Comparison of ENCODE assay signal across 18 cellular contexts in genomic region chr18:27865431-27865830, GRCh38.
A peak's percentile ranks its signal among the peaks of the same experiment; 100 is the strongest.
DNase-seq lines count a peak whose midpoint lies in the region; ATAC-seq and TF ChIP-seq lines count a peak whose summit lies in the region.
"Had no signal": no experiment of that assay in that cellular context is flagged by ENCODE, and none has a peak within 500 bp of the region (broad histone marks: within the 10 kb centered on the region; RNA-seq: fewer than 3 reads in every experiment).

No MANE protein-coding gene starts in this region.

- H3K4me3 ChIP-seq in neural progenitor cell (no peak overlapping the region), urinary bladder (ENCODE audit: low read depth, low read length) (no peak overlapping the region)
- H3K4me3 ChIP-seq: A549, BLaER1, GM12878 had no signal

- H3K27ac ChIP-seq in foreskin keratinocyte: no peak overlapping the region
- no peak overlapping the region for H3K27ac ChIP-seq in neural progenitor cell
- H3K27ac ChIP-seq in urinary bladder (ENCODE audit: low read depth): peak overlapping the region; percentile 38
- H3K27ac ChIP-seq: A549, BLaER1 had no signal

- H3K27me3 Mint-ChIP-seq in HFFc6 (ENCODE audit: insufficient read depth) (no peaks in the 10 kb centered on the region), neural progenitor cell (ENCODE audit: insufficient read depth, low read depth) (no peaks in the 10 kb centered on the region)
- H3K27me3 Mint-ChIP-seq in activated T-helper 17 cell treated with anti-CD3 and anti-CD28 coated beads, Interleukin-2, amount 50 U/mL, for 72 hours: no peaks in the 10 kb centered on the region
- H3K27me3 Mint-ChIP-seq: CD4-positive, alpha-beta memory T cell had no signal

- H3K9ac ChIP-seq in neural progenitor cell: no peak overlapping the region
- H3K9ac ChIP-seq: BLaER1 had no signal

- 95% methylated on average over 1 of the region's 1 CpG for WGBS in urinary bladder

- DNase-seq in HFFc6 (peak; percentile 11), foreskin keratinocyte (no peak), neural progenitor cell (ENCODE audit: low spot score) (no peak)
- DNase-seq: AML-193; CD4-positive, alpha-beta memory T cell; DMS153; DMS79; H9; KG1 had no signal

- H3K27ac Mint-ChIP-seq in HFFc6: no peak overlapping the region
- no peak overlapping the region for H3K27ac Mint-ChIP-seq in neural progenitor cell
- no peak overlapping the region for H3K27ac Mint-ChIP-seq in activated T-helper 17 cell treated with anti-CD3 and anti-CD28 coated beads, Interleukin-2, amount 50 U/mL, for 72 hours
- H3K27ac Mint-ChIP-seq: CD14-positive monocyte; CD4-positive, alpha-beta memory T cell; H9 had no signal

- H3K27me3 ChIP-seq in foreskin keratinocyte (no peaks in the 10 kb centered on the region), neural progenitor cell (no peaks in the 10 kb centered on the region)
- H3K27me3 ChIP-seq: BLaER1 had no signal

- no peaks in the 10 kb centered on the region for H3K79me2 ChIP-seq in neural progenitor cell (ENCODE audit: low read depth)

- no peaks in the 10 kb centered on the region for H3K9me3 ChIP-seq in neural progenitor cell (ENCODE audit: low read depth)
- H3K9me3 ChIP-seq: A549, BLaER1 had no signal

- H3K36me3 ChIP-seq in neural progenitor cell: no peaks in the 10 kb centered on the region
- no peaks in the 10 kb centered on the region for H3K36me3 ChIP-seq in urinary bladder (ENCODE audit: insufficient read depth)
- H3K36me3 ChIP-seq: BLaER1 had no signal

- no peak overlapping the region for H3K4me3 Mint-ChIP-seq in HFFc6
- H3K4me3 Mint-ChIP-seq in neural progenitor cell: no peak overlapping the region
- H3K4me3 Mint-ChIP-seq in activated T-helper 17 cell treated with anti-CD3 and anti-CD28 coated beads, Interleukin-2, amount 50 U/mL, for 72 hours: no peak overlapping the region
- H3K4me3 Mint-ChIP-seq: CD14-positive monocyte; CD4-positive, alpha-beta memory T cell; H9 had no signal

- peaks cover 14% of the 10 kb centered on the region for H3K4me1 Mint-ChIP-seq in HFFc6 (ENCODE audit: low read depth)
- peaks cover 19% of the 10 kb centered on the region for H3K4me1 Mint-ChIP-seq in neural progenitor cell
- no peaks in the 10 kb centered on the region for H3K4me1 Mint-ChIP-seq in activated T-helper 17 cell treated with anti-CD3 and anti-CD28 coated beads, Interleukin-2, amount 50 U/mL, for 72 hours
- H3K4me1 Mint-ChIP-seq: CD14-positive monocyte; CD4-positive, alpha-beta memory T cell; H9 had no signal

- H3K4me2 ChIP-seq in neural progenitor cell: no peak overlapping the region
- H3K4me2 ChIP-seq: A549, BLaER1 had no signal

- no peaks in the 10 kb centered on the region for H4K20me1 ChIP-seq in neural progenitor cell (ENCODE audit: low read depth)
- H4K20me1 ChIP-seq: BLaER1 had no signal

- H3K4me1 ChIP-seq in foreskin keratinocyte (no peaks in the 10 kb centered on the region), neural progenitor cell (no peaks in the 10 kb centered on the region), urinary bladder (ENCODE audit: insufficient read depth) (no peaks in the 10 kb centered on the region)
- H3K4me1 ChIP-seq: A549 had no signal

- peak overlapping the region; percentile 35 for H2AFZ ChIP-seq in neural progenitor cell (replicated peaks)

- TF ChIP-seq CTCF in HFFc6 (IDR thresholded peaks at IDR 0.05) (no peak), foreskin keratinocyte (conservative IDR thresholded peaks at IDR 0.05) (no peak), neural progenitor cell (IDR thresholded peaks at IDR 0.05) (no peak)

- H3K9me3 Mint-ChIP-seq in HFFc6: no peaks in the 10 kb centered on the region
- peaks cover 6% of the 10 kb centered on the region for H3K9me3 Mint-ChIP-seq in neural progenitor cell
- peaks cover 10% of the 10 kb centered on the region for H3K9me3 Mint-ChIP-seq in activated T-helper 17 cell treated with anti-CD3 and anti-CD28 coated beads, Interleukin-2, amount 50 U/mL, for 72 hours
- H3K9me3 Mint-ChIP-seq: H9 had no signal

- H3K36me3 Mint-ChIP-seq in HFFc6 (ENCODE audit: low read depth) (no peaks in the 10 kb centered on the region), neural progenitor cell (no peaks in the 10 kb centered on the region)
- no peaks in the 10 kb centered on the region for H3K36me3 Mint-ChIP-seq in activated T-helper 17 cell treated with anti-CD3 and anti-CD28 coated beads, Interleukin-2, amount 50 U/mL, for 72 hours (ENCODE audit: low read depth)
- H3K36me3 Mint-ChIP-seq: CD14-positive monocyte; CD4-positive, alpha-beta memory T cell had no signal

- ATAC-seq in foreskin keratinocyte (peak; percentile 28), GM21717 (IDR thresholded peaks at IDR 0.05; ENCODE audit: unreplicated experiment) (no peak), GM21526 (IDR thresholded peaks at IDR 0.05; ENCODE audit: low FRiP score, unreplicated experiment) (no peak), HG03520 (IDR thresholded peaks at IDR 0.05; ENCODE audit: unreplicated experiment) (no peak)
- ATAC-seq in activated T-helper 17 cell treated with anti-CD3 and anti-CD28 coated beads, Interleukin-2, amount 50 U/mL, for 72 hours (replicated peaks): no peak
- ATAC-seq: A549, GM12878 had no signal

- no peaks in the 10 kb centered on the region for H3F3A ChIP-seq in neural progenitor cell (ENCODE audit: low read depth)
